ENCODE assay signal across 18 cellular contexts in the genomic region with DNA sequence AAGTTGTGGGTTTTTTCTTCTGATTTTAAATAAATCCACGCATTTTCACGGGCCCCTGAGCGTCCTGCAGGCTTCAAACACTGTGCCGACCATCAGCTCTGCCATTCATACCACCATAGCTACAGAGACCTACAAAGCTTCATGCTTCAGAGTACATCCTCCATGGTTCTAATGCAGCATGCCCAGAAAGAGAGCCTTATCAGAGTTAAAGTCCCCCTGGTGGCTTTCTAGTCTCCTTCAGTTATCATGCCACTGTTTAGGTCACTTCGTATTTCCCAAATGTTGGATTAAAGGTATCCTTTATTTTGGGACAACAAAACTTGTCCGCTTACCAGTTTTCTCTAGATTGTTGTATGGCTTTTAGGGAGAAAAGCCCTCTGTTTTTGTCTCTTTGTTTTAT.
A peak's percentile ranks its signal among the peaks of the same experiment; 100 is the strongest.
DNase-seq lines count a peak whose midpoint lies in the region; ATAC-seq and TF ChIP-seq lines count a peak whose summit lies in the region.
"Had no signal": no experiment of that assay in that cellular context is flagged by ENCODE, and none has a peak within 500 bp of the region (broad histone marks: within the 10 kb centered on the region; RNA-seq: fewer than 3 reads in every experiment).

No MANE protein-coding gene starts in this region.

- no peaks in the 10 kb centered on the region for H3K4me1 ChIP-seq in endodermal cell (ENCODE audit: control insufficient read depth, insufficient read depth, low read length)
- no peaks in the 10 kb centered on the region for H3K4me1 ChIP-seq in smooth muscle cell (ENCODE audit: low read depth)
- H3K4me1 ChIP-seq: HAP-1, SJCRH30 had no signal

- H3K36me3 Mint-ChIP-seq in endodermal cell (ENCODE audit: low read depth), result no peaks in the 10 kb centered on the region
- H3K36me3 Mint-ChIP-seq: CD4-positive, alpha-beta memory T cell; IgD-negative memory B cell had no signal

- peak; percentile 72 for TF ChIP-seq CTCF in endodermal cell (conservative IDR thresholded peaks at IDR 0.05)
- TF ChIP-seq CTCF in smooth muscle cell (IDR thresholded peaks at IDR 0.05; ENCODE audit: borderline replicate concordance, insufficient read depth, poor library complexity, severe bottlenecking), result no peak

- no peak overlapping the region for H3K27ac Mint-ChIP-seq in endodermal cell
- H3K27ac Mint-ChIP-seq: CD4-positive, alpha-beta memory T cell; IgD-negative memory B cell had no signal

- H3K9me3 ChIP-seq in endodermal cell (ENCODE audit: control insufficient read depth, low read length) (no peaks in the 10 kb centered on the region), smooth muscle cell (replicated peaks; ENCODE audit: low read depth) (no peaks in the 10 kb centered on the region)
- H3K9me3 ChIP-seq: SJCRH30 had no signal

- H3K4me2 ChIP-seq in smooth muscle cell, result no peak overlapping the region

- H2AFZ ChIP-seq in smooth muscle cell (ENCODE audit: low read depth), result no peak overlapping the region

- no peaks in the 10 kb centered on the region for H3K4me1 Mint-ChIP-seq in endodermal cell
- H3K4me1 Mint-ChIP-seq: CD4-positive, alpha-beta memory T cell; IgD-negative memory B cell had no signal

- H3K27ac ChIP-seq in endodermal cell (ENCODE audit: low read depth, low read length), result no peak overlapping the region
- no peak overlapping the region for H3K27ac ChIP-seq in smooth muscle cell (ENCODE audit: low read depth)
- H3K27ac ChIP-seq: SJCRH30 had no signal

- H3K9me3 Mint-ChIP-seq in endodermal cell, result no peaks in the 10 kb centered on the region
- H3K9me3 Mint-ChIP-seq: IgD-negative memory B cell had no signal

- no peaks in the 10 kb centered on the region for H3K27me3 Mint-ChIP-seq in endodermal cell (ENCODE audit: insufficient read depth)
- H3K27me3 Mint-ChIP-seq: CD4-positive, alpha-beta memory T cell; IgD-negative memory B cell had no signal

- WGBS in endodermal cell (ENCODE audit: insufficient coverage in 1 of 2, insufficient read length in 1 of 2), 2 experiments, result 83 to 87% methylated on average over 1 to 6 of the region's 6 CpGs
- WGBS in smooth muscle cell (ENCODE audit: low lambda C conversion rate), result 88% methylated on average over 6 of the region's 6 CpGs

- ATAC-seq in HG03457 (IDR thresholded peaks at IDR 0.05; ENCODE audit: unreplicated experiment), result no peak

- DNase-seq in DMS114 treated with DMSO at 0.1 percent for 48 hours (lab: John Stamatoyannopoulos, UW; ENCODE audit: unreplicated experiment), result peak; percentile 2
- peak; percentile 4 for DNase-seq in ELR (ENCODE audit: low read depth)
- DNase-seq in NCI-H82 (lab: John Stamatoyannopoulos, UW), result peak; percentile 26
- no peak for DNase-seq in endodermal cell
- DNase-seq in DMS153 treated with DMSO at 0.1 percent for 48 hours (lab: John Stamatoyannopoulos, UW; ENCODE audit: unreplicated experiment), result no peak
- no peak for DNase-seq in smooth muscle cell (lab: John Stamatoyannopoulos, UW; ENCODE audit: unreplicated experiment)
- DNase-seq in head of caudate nucleus, result no peak
- DNase-seq: Calu3; CD4-positive, alpha-beta memory T cell; Kasumi-1; MM.1S; NCI-H2029; NCI-H510A; SW 1271 had no signal

- H3K9ac ChIP-seq in endodermal cell (ENCODE audit: extremely low read depth, low read length, poor library complexity, severe bottlenecking), result no peak overlapping the region
- no peak overlapping the region for H3K9ac ChIP-seq in smooth muscle cell (ENCODE audit: low read depth)

- H3K4me3 Mint-ChIP-seq in endodermal cell, result no peak overlapping the region
- H3K4me3 Mint-ChIP-seq: CD4-positive, alpha-beta memory T cell; IgD-negative memory B cell had no signal

- H3K27me3 ChIP-seq in endodermal cell (ENCODE audit: control insufficient read depth, insufficient read depth, low read length, poor library complexity, severe bottlenecking) (no peaks in the 10 kb centered on the region), smooth muscle cell (ENCODE audit: low read depth) (no peaks in the 10 kb centered on the region)
- H3K27me3 ChIP-seq: SJCRH30 had no signal

- no peaks in the 10 kb centered on the region for H4K20me1 ChIP-seq in smooth muscle cell (ENCODE audit: low read depth)

- intact Hi-C loops in head of caudate nucleus (cut with DNase I), result no loop called here

- no peaks in the 10 kb centered on the region for H3F3A ChIP-seq in smooth muscle cell (ENCODE audit: low read depth)

- no peaks in the 10 kb centered on the region for H3K79me2 ChIP-seq in smooth muscle cell (ENCODE audit: low read depth)

- H3K4me3 ChIP-seq in endodermal cell (ENCODE audit: low read length) (no peak overlapping the region), smooth muscle cell (no peak overlapping the region)
- H3K4me3 ChIP-seq: HAP-1, SJCRH30 had no signal

- no peaks in the 10 kb centered on the region for H3K36me3 ChIP-seq in endodermal cell (ENCODE audit: control insufficient read depth, insufficient read depth, low read length)
- no peaks in the 10 kb centered on the region for H3K36me3 ChIP-seq in smooth muscle cell (ENCODE audit: low read depth)
- H3K36me3 ChIP-seq: HAP-1, SJCRH30 had no signal

Comparison
In these comparisons a context has a peak if more than half of its experiments do, and no peak if none do; other contexts are left out.
1. DNase-seq: peak in DMS114 treated with DMSO at 0.1 percent for 48 hours (single experiment), ELR (single experiment) and NCI-H82 (single experiment); none in endodermal cell (single experiment), DMS153 treated with DMSO at 0.1 percent for 48 hours (single experiment), smooth muscle cell (single experiment) and head of caudate nucleus (0 of 42).